2 cellular contexts compared by ENCODE assay signal in genomic region chr3:37945407-37945802, GRCh38.
TF ChIP-seq lines count a peak whose summit lies in the region.

No MANE protein-coding gene starts in this region.

TF ChIP-seq in HCT116, 20 proteins besides CTCF, POLR2A, EP300 and RAD21 (continued from another document):
- TF ChIP-seq EGR1 (IDR thresholded peaks at IDR 0.05; ENCODE audit: low read depth) (no peak), CEBPB (IDR thresholded peaks at IDR 0.05; ENCODE audit: low read depth) (no peak), YY1 (IDR thresholded peaks at IDR 0.05; ENCODE audit: extremely low read depth, insufficient replicate concordance, low read depth, low read length) (no peak), SP1 (IDR thresholded peaks at IDR 0.05; ENCODE audit: low read depth) (no peak), JUND (IDR thresholded peaks at IDR 0.05) (no peak), ATF3 (IDR thresholded peaks at IDR 0.05) (no peak), SRF (IDR thresholded peaks at IDR 0.05; ENCODE audit: low read depth) (no peak), FOSL1 (IDR thresholded peaks at IDR 0.05; ENCODE audit: low read depth) (no peak), ZBTB33 (IDR thresholded peaks at IDR 0.05; ENCODE audit: extremely low read depth, insufficient replicate concordance, low read length) (no peak), CBX3 (IDR thresholded peaks at IDR 0.05; ENCODE audit: low read depth) (no peak), TCF7L2 (IDR thresholded peaks at IDR 0.05; ENCODE audit: borderline replicate concordance, extremely low read depth, insufficient read depth, insufficient read length) (no peak), ZNF274 (IDR thresholded peaks at IDR 0.05; ENCODE audit: low read depth, low read length) (no peak), EZH2phosphoT487 (IDR thresholded peaks at IDR 0.05; ENCODE audit: borderline replicate concordance) (no peak)

TF ChIP-seq in K562, 482 proteins besides CTCF, POLR2A, EP300 and RAD21 (continued from another document):
- TF ChIP-seq BCLAF1 (IDR thresholded peaks at IDR 0.05; ENCODE audit: borderline replicate concordance in 1 of 2, control insufficient read depth in 1 of 2, low read depth in 2 of 2, low read length in 1 of 2): no peak
- TF ChIP-seq CTCFL (IDR thresholded peaks at IDR 0.05; ENCODE audit: borderline replicate concordance, insufficient read depth, low read depth, low read length, poor library complexity, severe bottlenecking): no peak
- no peak for TF ChIP-seq ZNF146 (CRISPR knock-in tag; IDR thresholded peaks at IDR 0.05; ENCODE audit: unreplicated experiment)
- TF ChIP-seq PKNOX1 (IDR thresholded peaks at IDR 0.05): peak; percentile 37; the same call in 1 of the 2 replicates
- no peak for TF ChIP-seq FIP1L1 (IDR thresholded peaks at IDR 0.05; ENCODE audit: low read depth, low read length, poor library complexity, severe bottlenecking)
- no peak for TF ChIP-seq CEBPG (CRISPR knock-in tag; IDR thresholded peaks at IDR 0.05)
- 0 out of 4 replicates have a peak, but pooled peaks of 1 of the 2 experiments have one; percentile 9 for TF ChIP-seq CEBPG (tag; conservative IDR thresholded peaks at IDR 0.05 in 1 of 2, IDR thresholded peaks at IDR 0.05 in 1 of 2)
- 0 out of 4 replicates have a peak, but pooled peaks of 1 of the 2 experiments have one; percentile 30 for TF ChIP-seq FOXA3 (CRISPR knock-in tag; conservative IDR thresholded peaks at IDR 0.05 in 1 of 2, IDR thresholded peaks at IDR 0.05 in 1 of 2)
- TF ChIP-seq ZFX (CRISPR knock-in tag; IDR thresholded peaks at IDR 0.05): no peak
- TF ChIP-seq SP1 (CRISPR knock-in tag; IDR thresholded peaks at IDR 0.05): 0 out of 2 replicates have a peak, but pooled peaks have one; percentile 17
- TF ChIP-seq MECOM (CRISPR knock-in tag; IDR thresholded peaks at IDR 0.05): peak; percentile 84
